In genomic region chr2:61853848-61854434, GRCh38 we compare ENCODE assay signal across 1 cellular context.
TF ChIP-seq lines count a peak whose summit lies in the region.

A gene with protein sequence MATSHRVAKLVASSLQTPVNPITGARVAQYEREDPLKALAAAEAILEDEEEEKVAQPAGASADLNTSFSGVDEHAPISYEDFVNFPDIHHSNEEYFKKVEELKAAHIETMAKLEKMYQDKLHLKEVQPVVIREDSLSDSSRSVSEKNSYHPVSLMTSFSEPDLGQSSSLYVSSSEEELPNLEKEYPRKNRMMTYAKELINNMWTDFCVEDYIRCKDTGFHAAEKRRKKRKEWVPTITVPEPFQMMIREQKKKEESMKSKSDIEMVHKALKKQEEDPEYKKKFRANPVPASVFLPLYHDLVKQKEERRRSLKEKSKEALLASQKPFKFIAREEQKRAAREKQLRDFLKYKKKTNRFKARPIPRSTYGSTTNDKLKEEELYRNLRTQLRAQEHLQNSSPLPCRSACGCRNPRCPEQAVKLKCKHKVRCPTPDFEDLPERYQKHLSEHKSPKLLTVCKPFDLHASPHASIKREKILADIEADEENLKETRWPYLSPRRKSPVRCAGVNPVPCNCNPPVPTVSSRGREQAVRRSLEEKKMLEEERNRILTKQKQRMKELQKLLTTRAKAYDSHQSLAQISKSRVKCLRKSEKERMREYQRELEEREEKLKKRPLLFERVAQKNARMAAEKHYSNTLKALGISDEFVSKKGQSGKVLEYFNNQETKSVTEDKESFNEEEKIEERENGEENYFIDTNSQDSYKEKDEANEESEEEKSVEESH (minus strand): TSS chr2:61854060. CDS start chr2:61854041, 19 bp downstream.

TF ChIP-seq in HepG2, 621 proteins besides CTCF, POLR2A, EP300 and RAD21 (continued from another document and continues in another):
- TF ChIP-seq PRDM10 (CRISPR knock-in tag; IDR thresholded peaks at IDR 0.05; ENCODE audit: low read depth) (0 out of 2 replicates have a peak, but pooled peaks have one; percentile 23), SRY (CRISPR knock-in tag; IDR thresholded peaks at IDR 0.05) (peak; percentile 90; the same call in 1 of the 2 replicates), POLR2AphosphoS5 (IDR thresholded peaks at IDR 0.05; ENCODE audit: low read depth, low read length) (peak; percentile 45), ZNF512 (CRISPR knock-in tag; IDR thresholded peaks at IDR 0.05) (no peak), DPF2 (CRISPR knock-in tag; IDR thresholded peaks at IDR 0.05; ENCODE audit: borderline replicate concordance, low read depth) (no peak), ZSCAN29 (CRISPR knock-in tag; conservative IDR thresholded peaks at IDR 0.05) (0 out of 2 replicates have a peak, but pooled peaks have one; percentile 27), ATM (IDR thresholded peaks at IDR 0.05; ENCODE audit: borderline replicate concordance) (no peak), ATF2 (CRISPR knock-in tag; IDR thresholded peaks at IDR 0.05) (peak; percentile 47; the same call in 1 of the 2 replicates), BHLHE40 (IDR thresholded peaks at IDR 0.05; ENCODE audit: low read length) (no peak), ZNF558 (CRISPR knock-in tag; IDR thresholded peaks at IDR 0.05; ENCODE audit: borderline replicate concordance) (0 out of 2 replicates have a peak, but pooled peaks have one; percentile 81), NR2F2 (IDR thresholded peaks at IDR 0.05; ENCODE audit: borderline replicate concordance, low read depth) (no peak), CCDC6 (CRISPR knock-in tag; IDR thresholded peaks at IDR 0.05) (no peak), SALL2 (CRISPR knock-in tag; IDR thresholded peaks at IDR 0.05) (peak; percentile 86), ZNF768 (CRISPR knock-in tag; IDR thresholded peaks at IDR 0.05) (peak; percentile 72; the same call in 1 of the 2 replicates), AKAP8 (CRISPR knock-in tag; IDR thresholded peaks at IDR 0.05) (no peak; the same call in 1 of the 2 replicates), CBX5 (CRISPR knock-in tag; IDR thresholded peaks at IDR 0.05; ENCODE audit: borderline replicate concordance) (no peak), E2F5 (CRISPR knock-in tag; conservative IDR thresholded peaks at IDR 0.05) (peak; percentile 97), TOE1 (CRISPR knock-in tag; IDR thresholded peaks at IDR 0.05) (no peak), NCOR1 (IDR thresholded peaks at IDR 0.05; ENCODE audit: borderline replicate concordance, low read length) (no peak), GPN1 (CRISPR knock-in tag; IDR thresholded peaks at IDR 0.05; ENCODE audit: borderline replicate concordance) (no peak), STAG1 (CRISPR knock-in tag; IDR thresholded peaks at IDR 0.05) (no peak)
- TF ChIP-seq, protein P1, sequence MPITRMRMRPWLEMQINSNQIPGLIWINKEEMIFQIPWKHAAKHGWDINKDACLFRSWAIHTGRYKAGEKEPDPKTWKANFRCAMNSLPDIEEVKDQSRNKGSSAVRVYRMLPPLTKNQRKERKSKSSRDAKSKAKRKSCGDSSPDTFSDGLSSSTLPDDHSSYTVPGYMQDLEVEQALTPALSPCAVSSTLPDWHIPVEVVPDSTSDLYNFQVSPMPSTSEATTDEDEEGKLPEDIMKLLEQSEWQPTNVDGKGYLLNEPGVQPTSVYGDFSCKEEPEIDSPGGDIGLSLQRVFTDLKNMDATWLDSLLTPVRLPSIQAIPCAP (CRISPR knock-in tag; IDR thresholded peaks at IDR 0.05; ENCODE audit: low read depth), result no peak
- TF ChIP-seq, protein P2, sequence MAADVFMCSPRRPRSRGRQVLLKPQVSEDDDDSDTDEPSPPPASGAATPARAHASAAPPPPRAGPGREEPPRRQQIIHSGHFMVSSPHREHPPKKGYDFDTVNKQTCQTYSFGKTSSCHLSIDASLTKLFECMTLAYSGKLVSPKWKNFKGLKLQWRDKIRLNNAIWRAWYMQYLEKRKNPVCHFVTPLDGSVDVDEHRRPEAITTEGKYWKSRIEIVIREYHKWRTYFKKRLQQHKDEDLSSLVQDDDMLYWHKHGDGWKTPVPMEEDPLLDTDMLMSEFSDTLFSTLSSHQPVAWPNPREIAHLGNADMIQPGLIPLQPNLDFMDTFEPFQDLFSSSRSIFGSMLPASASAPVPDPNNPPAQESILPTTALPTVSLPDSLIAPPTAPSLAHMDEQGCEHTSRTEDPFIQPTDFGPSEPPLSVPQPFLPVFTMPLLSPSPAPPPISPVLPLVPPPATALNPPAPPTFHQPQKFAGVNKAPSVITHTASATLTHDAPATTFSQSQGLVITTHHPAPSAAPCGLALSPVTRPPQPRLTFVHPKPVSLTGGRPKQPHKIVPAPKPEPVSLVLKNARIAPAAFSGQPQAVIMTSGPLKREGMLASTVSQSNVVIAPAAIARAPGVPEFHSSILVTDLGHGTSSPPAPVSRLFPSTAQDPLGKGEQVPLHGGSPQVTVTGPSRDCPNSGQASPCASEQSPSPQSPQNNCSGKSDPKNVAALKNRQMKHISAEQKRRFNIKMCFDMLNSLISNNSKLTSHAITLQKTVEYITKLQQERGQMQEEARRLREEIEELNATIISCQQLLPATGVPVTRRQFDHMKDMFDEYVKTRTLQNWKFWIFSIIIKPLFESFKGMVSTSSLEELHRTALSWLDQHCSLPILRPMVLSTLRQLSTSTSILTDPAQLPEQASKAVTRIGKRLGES (CRISPR knock-in tag; IDR thresholded peaks at IDR 0.05; ENCODE audit: borderline replicate concordance), result no peak
- TF ChIP-seq, protein P3, sequence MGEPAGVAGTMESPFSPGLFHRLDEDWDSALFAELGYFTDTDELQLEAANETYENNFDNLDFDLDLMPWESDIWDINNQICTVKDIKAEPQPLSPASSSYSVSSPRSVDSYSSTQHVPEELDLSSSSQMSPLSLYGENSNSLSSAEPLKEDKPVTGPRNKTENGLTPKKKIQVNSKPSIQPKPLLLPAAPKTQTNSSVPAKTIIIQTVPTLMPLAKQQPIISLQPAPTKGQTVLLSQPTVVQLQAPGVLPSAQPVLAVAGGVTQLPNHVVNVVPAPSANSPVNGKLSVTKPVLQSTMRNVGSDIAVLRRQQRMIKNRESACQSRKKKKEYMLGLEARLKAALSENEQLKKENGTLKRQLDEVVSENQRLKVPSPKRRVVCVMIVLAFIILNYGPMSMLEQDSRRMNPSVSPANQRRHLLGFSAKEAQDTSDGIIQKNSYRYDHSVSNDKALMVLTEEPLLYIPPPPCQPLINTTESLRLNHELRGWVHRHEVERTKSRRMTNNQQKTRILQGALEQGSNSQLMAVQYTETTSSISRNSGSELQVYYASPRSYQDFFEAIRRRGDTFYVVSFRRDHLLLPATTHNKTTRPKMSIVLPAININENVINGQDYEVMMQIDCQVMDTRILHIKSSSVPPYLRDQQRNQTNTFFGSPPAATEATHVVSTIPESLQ (CRISPR knock-in tag; conservative IDR thresholded peaks at IDR 0.05), result no peak; the same call in 1 of the 2 replicates
- TF ChIP-seq, protein P4, sequence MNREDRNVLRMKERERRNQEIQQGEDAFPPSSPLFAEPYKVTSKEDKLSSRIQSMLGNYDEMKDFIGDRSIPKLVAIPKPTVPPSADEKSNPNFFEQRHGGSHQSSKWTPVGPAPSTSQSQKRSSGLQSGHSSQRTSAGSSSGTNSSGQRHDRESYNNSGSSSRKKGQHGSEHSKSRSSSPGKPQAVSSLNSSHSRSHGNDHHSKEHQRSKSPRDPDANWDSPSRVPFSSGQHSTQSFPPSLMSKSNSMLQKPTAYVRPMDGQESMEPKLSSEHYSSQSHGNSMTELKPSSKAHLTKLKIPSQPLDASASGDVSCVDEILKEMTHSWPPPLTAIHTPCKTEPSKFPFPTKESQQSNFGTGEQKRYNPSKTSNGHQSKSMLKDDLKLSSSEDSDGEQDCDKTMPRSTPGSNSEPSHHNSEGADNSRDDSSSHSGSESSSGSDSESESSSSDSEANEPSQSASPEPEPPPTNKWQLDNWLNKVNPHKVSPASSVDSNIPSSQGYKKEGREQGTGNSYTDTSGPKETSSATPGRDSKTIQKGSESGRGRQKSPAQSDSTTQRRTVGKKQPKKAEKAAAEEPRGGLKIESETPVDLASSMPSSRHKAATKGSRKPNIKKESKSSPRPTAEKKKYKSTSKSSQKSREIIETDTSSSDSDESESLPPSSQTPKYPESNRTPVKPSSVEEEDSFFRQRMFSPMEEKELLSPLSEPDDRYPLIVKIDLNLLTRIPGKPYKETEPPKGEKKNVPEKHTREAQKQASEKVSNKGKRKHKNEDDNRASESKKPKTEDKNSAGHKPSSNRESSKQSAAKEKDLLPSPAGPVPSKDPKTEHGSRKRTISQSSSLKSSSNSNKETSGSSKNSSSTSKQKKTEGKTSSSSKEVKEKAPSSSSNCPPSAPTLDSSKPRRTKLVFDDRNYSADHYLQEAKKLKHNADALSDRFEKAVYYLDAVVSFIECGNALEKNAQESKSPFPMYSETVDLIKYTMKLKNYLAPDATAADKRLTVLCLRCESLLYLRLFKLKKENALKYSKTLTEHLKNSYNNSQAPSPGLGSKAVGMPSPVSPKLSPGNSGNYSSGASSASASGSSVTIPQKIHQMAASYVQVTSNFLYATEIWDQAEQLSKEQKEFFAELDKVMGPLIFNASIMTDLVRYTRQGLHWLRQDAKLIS (CRISPR knock-in tag; IDR thresholded peaks at IDR 0.05), result no peak
- TF ChIP-seq, protein P5, sequence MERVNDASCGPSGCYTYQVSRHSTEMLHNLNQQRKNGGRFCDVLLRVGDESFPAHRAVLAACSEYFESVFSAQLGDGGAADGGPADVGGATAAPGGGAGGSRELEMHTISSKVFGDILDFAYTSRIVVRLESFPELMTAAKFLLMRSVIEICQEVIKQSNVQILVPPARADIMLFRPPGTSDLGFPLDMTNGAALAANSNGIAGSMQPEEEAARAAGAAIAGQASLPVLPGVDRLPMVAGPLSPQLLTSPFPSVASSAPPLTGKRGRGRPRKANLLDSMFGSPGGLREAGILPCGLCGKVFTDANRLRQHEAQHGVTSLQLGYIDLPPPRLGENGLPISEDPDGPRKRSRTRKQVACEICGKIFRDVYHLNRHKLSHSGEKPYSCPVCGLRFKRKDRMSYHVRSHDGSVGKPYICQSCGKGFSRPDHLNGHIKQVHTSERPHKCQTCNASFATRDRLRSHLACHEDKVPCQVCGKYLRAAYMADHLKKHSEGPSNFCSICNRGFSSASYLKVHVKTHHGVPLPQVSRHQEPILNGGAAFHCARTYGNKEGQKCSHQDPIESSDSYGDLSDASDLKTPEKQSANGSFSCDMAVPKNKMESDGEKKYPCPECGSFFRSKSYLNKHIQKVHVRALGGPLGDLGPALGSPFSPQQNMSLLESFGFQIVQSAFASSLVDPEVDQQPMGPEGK (CRISPR knock-in tag; IDR thresholded peaks at IDR 0.05), result peak; percentile 58; the same call in 1 of the 2 replicates
- TF ChIP-seq, protein P6, sequence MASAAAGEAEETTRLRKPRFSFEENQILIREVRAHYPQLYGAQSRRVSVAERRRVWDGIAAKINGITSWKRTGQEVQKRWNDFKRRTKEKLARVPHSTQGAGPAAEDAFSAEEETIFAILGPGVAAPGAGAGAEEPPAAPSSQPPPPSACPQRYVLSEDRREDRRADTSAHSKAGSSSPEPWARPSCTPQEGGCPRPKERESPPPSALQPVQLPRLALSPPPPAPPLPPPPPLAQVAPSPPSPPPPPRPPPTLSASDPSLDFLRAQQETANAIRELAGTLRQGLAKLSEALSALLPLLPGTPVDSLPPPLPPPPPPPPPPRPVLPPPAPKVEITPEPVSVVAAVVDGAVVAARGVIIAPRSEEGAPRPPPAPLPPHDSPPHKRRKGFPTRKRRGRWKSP (CRISPR knock-in tag; IDR thresholded peaks at IDR 0.05), result peak; percentile 48; the same call in 1 of the 2 replicates
